In genomic region chr7:7577888-7578287, GRCh38 we compare ENCODE assay signal across 1 cellular context.
TF ChIP-seq lines count a peak whose summit lies in the region.

No MANE protein-coding gene starts in this region.

TF ChIP-seq in HepG2, 621 proteins besides CTCF, POLR2A, EP300 and RAD21:
- TF ChIP-seq HOXA5 (CRISPR knock-in tag; IDR thresholded peaks at IDR 0.05), result no peak
